ENCODE assay signal across 1 cellular context in genomic region chr9:136533775-136534157, GRCh38.
TF ChIP-seq lines count a peak whose summit lies in the region.

No MANE protein-coding gene starts in this region.

TF ChIP-seq in SK-N-SH, 30 proteins besides CTCF, POLR2A, EP300 and RAD21 (continued from another document):
- TF ChIP-seq USF2 (IDR thresholded peaks at IDR 0.05; ENCODE audit: borderline replicate concordance, low read depth, low read length) (no peak), SIN3A (IDR thresholded peaks at IDR 0.05; ENCODE audit: borderline replicate concordance, low read depth, low read length) (no peak), TAF1 (IDR thresholded peaks at IDR 0.05; ENCODE audit: borderline replicate concordance, low read depth, low read length) (no peak), FOSL2 (IDR thresholded peaks at IDR 0.05; ENCODE audit: borderline replicate concordance, low read depth) (no peak), GATA2 (CRISPR knock-in tag; IDR thresholded peaks at IDR 0.05) (no peak), FOXJ3 (CRISPR knock-in tag; IDR thresholded peaks at IDR 0.05) (no peak)
- TF ChIP-seq, protein P1, sequence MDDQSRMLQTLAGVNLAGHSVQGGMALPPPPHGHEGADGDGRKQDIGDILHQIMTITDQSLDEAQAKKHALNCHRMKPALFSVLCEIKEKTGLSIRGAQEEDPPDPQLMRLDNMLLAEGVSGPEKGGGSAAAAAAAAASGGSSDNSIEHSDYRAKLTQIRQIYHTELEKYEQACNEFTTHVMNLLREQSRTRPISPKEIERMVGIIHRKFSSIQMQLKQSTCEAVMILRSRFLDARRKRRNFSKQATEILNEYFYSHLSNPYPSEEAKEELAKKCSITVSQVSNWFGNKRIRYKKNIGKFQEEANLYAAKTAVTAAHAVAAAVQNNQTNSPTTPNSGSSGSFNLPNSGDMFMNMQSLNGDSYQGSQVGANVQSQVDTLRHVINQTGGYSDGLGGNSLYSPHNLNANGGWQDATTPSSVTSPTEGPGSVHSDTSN (IDR thresholded peaks at IDR 0.05) = no peak
